ENCODE assay signal across 25 cellular contexts in the genomic region with DNA sequence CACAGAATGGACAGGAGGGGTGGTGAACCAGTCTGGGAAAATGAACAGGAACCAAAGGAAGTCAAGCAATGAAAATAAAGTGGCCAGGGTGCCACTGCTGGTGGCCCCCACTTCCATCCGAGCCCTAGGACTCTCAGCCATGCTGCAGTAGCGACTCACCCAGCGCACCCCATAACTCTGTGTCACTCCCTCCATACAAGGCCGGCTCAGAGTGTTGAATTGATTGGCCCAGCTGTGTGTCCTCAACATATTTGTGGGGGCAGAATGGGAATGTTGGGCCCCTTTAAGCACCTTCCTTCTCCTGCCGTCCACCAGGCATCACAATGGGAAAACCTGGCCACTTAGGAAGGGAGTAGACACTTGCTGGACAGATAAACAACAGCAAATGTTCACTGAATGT.
"Had no signal": no experiment of that assay in that cellular context is flagged by ENCODE, and none has a peak within 500 bp of the region (broad histone marks: within the 10 kb centered on the region; RNA-seq: fewer than 3 reads in every experiment).

No MANE protein-coding gene starts in this region.

- H3K79me2 ChIP-seq: parathyroid adenoma had no signal

- H3K9ac ChIP-seq: neural progenitor cell, parathyroid adenoma had no signal

- DNase-seq: natural killer cell; occipital lobe; ovary; psoas muscle; right cardiac atrium; right lobe of liver; sigmoid colon; small intestine; stimulated activated CD4-positive, alpha-beta T cell treated with anti-CD3 and anti-CD28 coated beads, Interleukin-15, amount 100 ng/mL, for 24 hours; stimulated activated CD4-positive, alpha-beta T cell treated with anti-CD3 and anti-CD28 coated beads, Interleukin-2, amount 100 ng/mL, for 24 hours; stimulated activated CD4-positive, alpha-beta T cell treated with anti-CD3 and anti-CD28 coated beads, Interleukin-2, amount 100 ng/mL, for 48 hours; stimulated activated CD4-positive, alpha-beta T cell treated with anti-CD3 and anti-CD28 coated beads, Interleukin-4, amount 100 ng/mL, for 24 hours; stimulated activated naive CD4-positive, alpha-beta T cell; stimulated activated naive CD8-positive, alpha-beta T cell treated with anti-CD3 and anti-CD28 coated beads, Interleukin-15, amount 100 ng/mL, for 72 hours; stimulated activated naive CD8-positive, alpha-beta T cell treated with anti-CD3 and anti-CD28 coated beads, Interleukin-15, Interleukin-2, amounts not matched to agents 100 U/mL and 50 U/mL, for 24 hours; substantia nigra; testis; tibial artery; transverse colon; upper lobe of right lung had no signal

- H3K9me3 ChIP-seq: ovary, psoas muscle, right lobe of liver, sigmoid colon, suprapubic skin, testis, tibial artery, transverse colon, upper lobe of right lung, vagina had no signal

- FAIRE-seq: small intestine had no signal

- H3K4me3 ChIP-seq: neural progenitor cell, ovary, psoas muscle, right lobe of liver, sigmoid colon, suprapubic skin, testis, tibial artery, transverse colon, upper lobe of right lung, vagina had no signal

- H2AFZ ChIP-seq: neural progenitor cell, parathyroid adenoma had no signal

- H3K4me2 ChIP-seq: neural progenitor cell had no signal

- H3K27me3 ChIP-seq: neural progenitor cell, ovary, right lobe of liver, sigmoid colon, testis, tibial artery, transverse colon, upper lobe of right lung, vagina had no signal

- ATAC-seq: natural killer cell; psoas muscle; right cardiac atrium; right lobe of liver; stimulated activated memory B cell treated with anti-CD40 and anti-IgM and Interleukin-4, amounts not matched to agents 10 μg/mL and 1 μg/mL and 100 μg/mL, for 72 hours; stimulated activated naive CD8-positive, alpha-beta T cell treated with anti-CD3 and anti-CD28 coated beads, Interleukin-15, amount 100 ng/mL, for 72 hours; stimulated activated naive CD8-positive, alpha-beta T cell treated with anti-CD3 and anti-CD28 coated beads, Interleukin-15, Interleukin-2, amounts not matched to agents 100 U/mL and 50 U/mL, for 24 hours; upper lobe of right lung had no signal

- H3K27ac ChIP-seq: neural progenitor cell, ovary, parathyroid adenoma, psoas muscle, right lobe of liver, sigmoid colon, suprapubic skin, testis, tibial artery, transverse colon, upper lobe of right lung, vagina had no signal

- H3K4me1 ChIP-seq: parathyroid adenoma, psoas muscle, right lobe of liver, sigmoid colon, suprapubic skin, testis, tibial artery, transverse colon, upper lobe of right lung, vagina had no signal

- H3K36me3 ChIP-seq: neural progenitor cell, ovary, right lobe of liver, sigmoid colon, suprapubic skin, tibial artery, transverse colon, upper lobe of right lung, vagina had no signal
